ENCODE assay signal across 9 cellular contexts in the genomic region with DNA sequence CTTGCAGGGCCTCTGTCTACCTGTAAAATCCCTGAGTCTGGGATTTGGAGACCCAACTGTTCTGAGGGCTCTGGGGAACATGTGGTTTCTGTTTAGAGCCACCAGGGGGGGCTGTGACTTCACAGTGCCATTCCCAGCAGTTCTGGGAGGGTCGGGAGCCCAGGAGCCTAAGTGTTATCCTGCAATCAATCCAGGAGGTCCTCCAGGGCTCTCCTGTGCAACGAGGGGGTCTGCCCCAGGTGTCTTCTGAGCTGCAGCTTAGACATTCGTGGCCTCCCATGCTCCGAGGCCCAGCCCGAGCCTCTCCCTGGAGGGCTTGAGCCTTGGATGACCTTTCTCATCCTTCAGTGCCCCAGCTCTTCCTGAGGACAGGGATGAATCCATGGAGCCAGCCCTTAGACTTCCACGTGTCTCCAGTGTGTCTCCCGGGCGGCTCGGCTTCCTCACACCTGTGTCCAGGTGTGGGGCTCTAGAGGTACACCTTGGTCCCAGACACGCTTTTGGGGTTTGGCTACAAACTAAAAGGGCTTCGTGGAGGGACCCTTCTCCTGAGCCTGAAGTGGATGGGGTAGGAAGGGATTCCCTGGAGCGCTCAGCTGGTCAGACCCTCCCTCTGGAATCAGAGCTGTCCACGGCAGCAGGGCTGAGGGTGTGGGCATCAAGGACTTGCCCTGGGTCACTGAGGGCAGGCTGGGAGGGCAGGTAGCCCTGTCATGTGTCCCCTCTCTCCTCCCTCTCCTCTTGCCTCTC. TPM values are rescaled to one million over a fixed set of nuclear protein-coding genes. Genes with fewer than 3 reads are reported as not detected.
A peak's percentile ranks its signal among the peaks of the same experiment; 100 is the strongest.
DNase-seq lines count a peak whose midpoint lies in the region; ATAC-seq, FAIRE-seq and TF ChIP-seq lines count a peak whose summit lies in the region.
"Had no signal": no experiment of that assay in that cellular context is flagged by ENCODE, and none has a peak within 500 bp of the region (broad histone marks: within the 10 kb centered on the region; RNA-seq: fewer than 3 reads in every experiment).

No MANE protein-coding gene starts in this region.

- CTCF ChIA-PET in HepG2 (lab: Yijun Ruan, JAX; ENCODE audit: low intra/inter-chr PET ratio, low total read pairs): interaction anchor here (1.3 to 1.5 kb wide), 3 partner anchors 42 to 319 kb away, joined by 6 to 9 read pairs (median 7); no protein-coding TSS in a partner anchor

- TF ChIP-seq CTCF in HL-60 (IDR thresholded peaks at IDR 0.05; ENCODE audit: insufficient read depth, low read length) (peak; percentile 71), HepG2 (CRISPR knock-in tag; IDR thresholded peaks at IDR 0.05) (peak; percentile 83), testis (IDR thresholded peaks at IDR 0.05) (peak; percentile 53 to 81 (median 58))

- H3K9me3 ChIP-seq in HepG2 (ENCODE audit: low read length) (no peaks in the 10 kb centered on the region), testis (no peaks in the 10 kb centered on the region)
- H3K9me3 ChIP-seq: BLaER1 had no signal

- no TSS peak for BruUV-seq in HepG2 (replicated peaks; lab: Mats Ljungman, UMichigan)

- no peak overlapping the region for H3K27ac ChIP-seq in HL-60 (replicated peaks)
- H3K27ac ChIP-seq in HepG2 (ENCODE audit: extremely low read length, insufficient read depth, low read length): no peak overlapping the region
- no peak overlapping the region for H3K27ac ChIP-seq in testis
- H3K27ac ChIP-seq: BLaER1 had no signal

- 65% methylated on average over 8 of the region's 13 CpGs for WGBS in HepG2 (ENCODE audit: low lambda C conversion rate)
- 72 to 100% methylated on average over 2 to 13 of the region's 13 CpGs for WGBS in testis, 2 donors

- H3K36me3 ChIP-seq in HepG2 (replicated peaks in 1 of 2; ENCODE audit: control insufficient read depth in 1 of 2, insufficient read depth in 2 of 2, low read length in 2 of 2): 0 out of 5 replicates have a peak, but pooled peaks cover 0 to 2% of the 10 kb centered on the region in 2 experiments
- H3K36me3 ChIP-seq in testis (ENCODE audit: low read depth, missing control alignments): no peaks in the 10 kb centered on the region
- H3K36me3 ChIP-seq: BLaER1 had no signal

- H3K79me2 ChIP-seq in HepG2 (ENCODE audit: insufficient read depth, low read length): no peaks in the 10 kb centered on the region

- DNase-seq in NCI-H1092 treated with DMSO at 0.1 percent for 48 hours (lab: John Stamatoyannopoulos, UW) (peak; percentile 37), NCI-H1092 (lab: John Stamatoyannopoulos, UW) (no peak), HL-60 (ENCODE audit: low read depth in 1 of 2, low spot score in 1 of 2) (peak in 1 of 2 experiments; percentile 40), RPMI8226 (peak; percentile 44), dedifferentiated amniotic fluid mesenchymal stem cell (ENCODE audit: extremely low spot score) (peak; percentile 45), HepG2 (ENCODE audit: low spot score) (peak; percentile 37), testis (peak; percentile 60)

- H3K4me1 ChIP-seq in HepG2 (ENCODE audit: insufficient read depth, low read length) (peaks cover 10% of the 10 kb centered on the region; the same call in 1 of the 2 replicates), testis (peaks cover 7% of the 10 kb centered on the region)

- no peak overlapping the region for H3K4me2 ChIP-seq in HepG2 (ENCODE audit: low read depth, low read length)
- H3K4me2 ChIP-seq: BLaER1 had no signal

- peak; percentile 75 for TF ChIP-seq RAD21 in HepG2 (CRISPR knock-in tag; IDR thresholded peaks at IDR 0.05)

- POLR2A ChIA-PET in HepG2 (lab: Yijun Ruan, JAX): no interaction called here

- H3K27me3 ChIP-seq in HL-60 (ENCODE audit: insufficient read depth, poor library complexity, severe bottlenecking) (no peaks in the 10 kb centered on the region), HepG2 (ENCODE audit: control insufficient read depth in 1 of 2, insufficient read depth in 2 of 2, low read length in 2 of 2) (no peaks in the 10 kb centered on the region), testis (no peaks in the 10 kb centered on the region)
- H3K27me3 ChIP-seq: BLaER1 had no signal

- intact Hi-C loops in HepG2 (cut with micrococcal nuclease; ENCODE audit: unreplicated experiment): loop anchor here (2.0 kb wide), 1 partner anchor 42 kb away; no protein-coding TSS in a partner anchor
- intact Hi-C loops in testis (cut with DNase I; ENCODE audit: low total_unique reads): loop anchor here (10.0 kb wide), 1 partner anchor 312 kb away; no protein-coding TSS in a partner anchor

- TF ChIP-seq EP300 in HepG2 (IDR thresholded peaks at IDR 0.05; ENCODE audit: low read depth in 2 of 2, low read length in 2 of 2): no peak
- TF ChIP-seq EP300 in HepG2 (CRISPR knock-in tag; IDR thresholded peaks at IDR 0.05; ENCODE audit: borderline replicate concordance): no peak

- no peak overlapping the region for H3K4me3 ChIP-seq in HL-60 (replicated peaks; ENCODE audit: insufficient read depth, low read length)
- no peak overlapping the region for H3K4me3 ChIP-seq in HepG2 (replicated peaks in 1 of 3; ENCODE audit: insufficient read depth in 1 of 3, low read depth in 2 of 3, low read length in 3 of 3)
- no peak overlapping the region for H3K4me3 ChIP-seq in testis
- H3K4me3 ChIP-seq: BLaER1 had no signal

- FAIRE-seq in HepG2 (lab: Jason Lieb, UNC): no peak

- no peak overlapping the region for H3K9ac ChIP-seq in HepG2 (ENCODE audit: insufficient read depth, low read depth, low read length)

- no peak overlapping the region for H2AFZ ChIP-seq in HepG2 (ENCODE audit: low read length)

- H4K20me1 ChIP-seq in HepG2 (ENCODE audit: insufficient read depth, low read length): no peaks in the 10 kb centered on the region
- H4K20me1 ChIP-seq: BLaER1 had no signal

- in situ Hi-C loops in HepG2 (cut with HindIII; ENCODE audit: extremely low pct_ligation_motif_present, low pct_unique_long_range_greater_than_20kb): no loop called here

- TF ChIP-seq POLR2A in HepG2 (IDR thresholded peaks at IDR 0.05; ENCODE audit: insufficient read depth in 1 of 2, low read depth in 2 of 2, low read length in 2 of 2): no peak
- no peak for TF ChIP-seq POLR2A in testis (IDR thresholded peaks at IDR 0.05)

- ATAC-seq in HepG2 (peak; percentile 96), GM21367 (IDR thresholded peaks at IDR 0.05; ENCODE audit: unreplicated experiment) (no peak)

RNA-seq across cellular contexts. Expression of a gene that starts 20.3 kb away (rescaled TPM):
- 0.24 and 0.42 TPM in 2 replicates for total RNA-seq in HepG2 (2016; rRNA removed; fragmentation: Illumina TruSeq; extraction: Trizol)
- total RNA-seq in HepG2 (2016; cell fraction: cytosol; rRNA removed; fragmentation: Illumina TruSeq; extraction: Trizol; ENCODE audit: low read depth): 0.09 and 0.30 TPM in 2 replicates
- total RNA-seq in HepG2 (2016; cell fraction: insoluble cytoplasmic fraction; rRNA removed; fragmentation: Illumina TruSeq; extraction: Trizol): 0.13 and 0.30 TPM in 2 replicates
- total RNA-seq in HepG2 (2016; cell fraction: membrane; rRNA removed; fragmentation: Illumina TruSeq; extraction: Trizol): 0.56 and 0.72 TPM in 2 replicates
- 1.0 and 2.3 TPM in 2 replicates for total RNA-seq in HepG2 (2016; cell fraction: nucleus; rRNA removed; fragmentation: Illumina TruSeq; extraction: Trizol)
- polyA plus RNA-seq in HepG2 (2011; rRNA removed): 14.5 and 17.9 TPM in 2 replicates
- polyA plus RNA-seq in HepG2 (2011; cell fraction: cytosol; rRNA removed): 12.3 and 15.2 TPM in 2 replicates
- polyA plus RNA-seq in HepG2 (2011; cell fraction: nucleus; rRNA removed): 97.1 and 99.3 TPM in 2 replicates
- polyA plus RNA-seq in HepG2 (2012): 7.0 and 10.3 TPM in 2 replicates
- polyA plus RNA-seq in HepG2 (2016; cell fraction: cytosol; fragmentation: Illumina TruSeq; extraction: Trizol; ENCODE audit: low read depth): 0.44 and 0.71 TPM in 2 replicates
- 0.98 and 1.0 TPM in 2 replicates for polyA plus RNA-seq in HepG2 (2016; cell fraction: insoluble cytoplasmic fraction; fragmentation: Illumina TruSeq; extraction: Trizol; ENCODE audit: low read depth)
- 0.39 and 0.88 TPM in 2 replicates for polyA plus RNA-seq in HepG2 (2016; cell fraction: membrane; fragmentation: Illumina TruSeq; extraction: Trizol; ENCODE audit: low read depth)
- 2.9 and 3.4 TPM in 2 replicates for polyA plus RNA-seq in HepG2 (2016; cell fraction: nucleus; fragmentation: Illumina TruSeq; extraction: Trizol; ENCODE audit: insufficient read depth, low read depth)
- 33.1 and 57.2 TPM in 2 replicates for polyA minus RNA-seq in HepG2 (2011; rRNA and poly(A)+ RNA removed; ENCODE audit: low replicate concordance)
- polyA minus RNA-seq in HepG2 (2011; cell fraction: cytosol; rRNA and poly(A)+ RNA removed): 6.9 and 10.2 TPM in 2 replicates
- polyA minus RNA-seq in HepG2 (2011; cell fraction: nucleus; rRNA and poly(A)+ RNA removed): 15.7 and 18.6 TPM in 2 replicates
- total RNA-seq in testis: 10 to 100 TPM; 28.7 to 39.1 TPM
- polyA plus RNA-seq in testis (ENCODE audit: insufficient read depth, low read depth, low replicate concordance): 16.7 TPM

RNA-seq across cellular contexts. Expression of a gene that starts 23.4 kb away (rescaled TPM):
- total RNA-seq in HepG2 (2016; rRNA removed; fragmentation: Illumina TruSeq; extraction: Trizol): 13.5 and 25.1 TPM in 2 replicates
- 11.1 and 12.1 TPM in 2 replicates for total RNA-seq in HepG2 (2016; cell fraction: cytosol; rRNA removed; fragmentation: Illumina TruSeq; extraction: Trizol; ENCODE audit: low read depth)
- total RNA-seq in HepG2 (2016; cell fraction: insoluble cytoplasmic fraction; rRNA removed; fragmentation: Illumina TruSeq; extraction: Trizol): 12.9 and 25.2 TPM in 2 replicates
- 17.4 and 19.2 TPM in 2 replicates for total RNA-seq in HepG2 (2016; cell fraction: membrane; rRNA removed; fragmentation: Illumina TruSeq; extraction: Trizol)
- total RNA-seq in HepG2 (2016; cell fraction: nucleus; rRNA removed; fragmentation: Illumina TruSeq; extraction: Trizol): 22.7 and 24.9 TPM in 2 replicates
- polyA plus RNA-seq in HepG2 (2011; rRNA removed): 20.4 and 31.7 TPM in 2 replicates
- polyA plus RNA-seq in HepG2 (2011; cell fraction: cytosol; rRNA removed): 24.7 and 33.2 TPM in 2 replicates
- polyA plus RNA-seq in HepG2 (2011; cell fraction: nucleus; rRNA removed): 25.3 and 29.3 TPM in 2 replicates
- 12.3 and 15.4 TPM in 2 replicates for polyA plus RNA-seq in HepG2 (2012)
- 13.5 and 14.7 TPM in 2 replicates for polyA plus RNA-seq in HepG2 (2016; cell fraction: cytosol; fragmentation: Illumina TruSeq; extraction: Trizol; ENCODE audit: low read depth)
- polyA plus RNA-seq in HepG2 (2016; cell fraction: insoluble cytoplasmic fraction; fragmentation: Illumina TruSeq; extraction: Trizol; ENCODE audit: low read depth): 12.3 and 15.0 TPM in 2 replicates
- 18.5 and 19.8 TPM in 2 replicates for polyA plus RNA-seq in HepG2 (2016; cell fraction: membrane; fragmentation: Illumina TruSeq; extraction: Trizol; ENCODE audit: low read depth)
- 39.4 and 41.1 TPM in 2 replicates for polyA plus RNA-seq in HepG2 (2016; cell fraction: nucleus; fragmentation: Illumina TruSeq; extraction: Trizol; ENCODE audit: insufficient read depth, low read depth)
- 19.7 and 24.8 TPM in 2 replicates for polyA minus RNA-seq in HepG2 (2011; rRNA and poly(A)+ RNA removed; ENCODE audit: low replicate concordance)
- 10.5 and 11.6 TPM in 2 replicates for polyA minus RNA-seq in HepG2 (2011; cell fraction: cytosol; rRNA and poly(A)+ RNA removed)
- 5.3 and 7.3 TPM in 2 replicates for polyA minus RNA-seq in HepG2 (2011; cell fraction: nucleus; rRNA and poly(A)+ RNA removed)
- total RNA-seq in testis: 10 to 100 TPM; 71.9 to 88.8 TPM
- polyA plus RNA-seq in testis (ENCODE audit: insufficient read depth, low read depth, low replicate concordance): 51.3 TPM

RNA-seq across cellular contexts. Expression of a gene that starts 54.2 kb away (rescaled TPM):
- total RNA-seq in HepG2 (2016; rRNA removed; fragmentation: Illumina TruSeq; extraction: Trizol) (133 and 134 TPM in 2 replicates), testis (10 to 100 TPM; 40.8 to 49.3 TPM)
- total RNA-seq in HepG2 (2016; cell fraction: cytosol; rRNA removed; fragmentation: Illumina TruSeq; extraction: Trizol; ENCODE audit: low read depth): 22.3 and 24.9 TPM in 2 replicates
- total RNA-seq in HepG2 (2016; cell fraction: insoluble cytoplasmic fraction; rRNA removed; fragmentation: Illumina TruSeq; extraction: Trizol): 115 and 130 TPM in 2 replicates
- 33.8 and 39.4 TPM in 2 replicates for total RNA-seq in HepG2 (2016; cell fraction: membrane; rRNA removed; fragmentation: Illumina TruSeq; extraction: Trizol)
- total RNA-seq in HepG2 (2016; cell fraction: nucleus; rRNA removed; fragmentation: Illumina TruSeq; extraction: Trizol): 68.8 and 75.2 TPM in 2 replicates
- polyA plus RNA-seq in HepG2 (2011; rRNA removed) (34.3 and 43.5 TPM in 2 replicates), testis (ENCODE audit: insufficient read depth, low read depth, low replicate concordance) (32.5 TPM)
- 28.9 and 46.8 TPM in 2 replicates for polyA plus RNA-seq in HepG2 (2011; cell fraction: cytosol; rRNA removed)
- 34.6 and 57.1 TPM in 2 replicates for polyA plus RNA-seq in HepG2 (2011; cell fraction: nucleus; rRNA removed)
- 19.7 and 32.1 TPM in 2 replicates for polyA plus RNA-seq in HepG2 (2012)
- 7.2 and 8.0 TPM in 2 replicates for polyA plus RNA-seq in HepG2 (2016; cell fraction: cytosol; fragmentation: Illumina TruSeq; extraction: Trizol; ENCODE audit: low read depth)
- polyA plus RNA-seq in HepG2 (2016; cell fraction: insoluble cytoplasmic fraction; fragmentation: Illumina TruSeq; extraction: Trizol; ENCODE audit: low read depth): 74.7 and 93.0 TPM in 2 replicates
- polyA plus RNA-seq in HepG2 (2016; cell fraction: membrane; fragmentation: Illumina TruSeq; extraction: Trizol; ENCODE audit: low read depth): 14.0 and 16.6 TPM in 2 replicates
- polyA plus RNA-seq in HepG2 (2016; cell fraction: nucleus; fragmentation: Illumina TruSeq; extraction: Trizol; ENCODE audit: insufficient read depth, low read depth): 65.8 and 73.2 TPM in 2 replicates
- 166 and 435 TPM in 2 replicates for polyA minus RNA-seq in HepG2 (2011; rRNA and poly(A)+ RNA removed; ENCODE audit: low replicate concordance)
- polyA minus RNA-seq in HepG2 (2011; cell fraction: cytosol; rRNA and poly(A)+ RNA removed): 38.0 and 60.1 TPM in 2 replicates
- 20.4 and 28.2 TPM in 2 replicates for polyA minus RNA-seq in HepG2 (2011; cell fraction: nucleus; rRNA and poly(A)+ RNA removed)

Comparison
In these comparisons a context has a peak if more than half of its experiments do, and no peak if none do; other contexts are left out.
1. RNA of a gene that starts 20.3 kb away (total RNA-seq): 28.7 to 39.1 TPM in testis; 0.09 to 2.3 TPM in HepG2; every median in the first group is over 4 times any median in the second.
2. Peak in every context shown above with its lines, with median percentiles within 50 percentile points of each other: CTCF ChIP-seq.